ENCODE assay signal across 1 cellular context in genomic region chr16:15990902-15991301, GRCh38.
TF ChIP-seq lines count a peak whose summit lies in the region.

No MANE protein-coding gene starts in this region.

TF ChIP-seq in K562, 482 proteins besides CTCF, POLR2A, EP300 and RAD21 (continued from another document and continues in another):
- no peak for TF ChIP-seq WHSC1 (IDR thresholded peaks at IDR 0.05; ENCODE audit: low read length)
- no peak for TF ChIP-seq HOXB6 (CRISPR knock-in tag; IDR thresholded peaks at IDR 0.05; ENCODE audit: borderline replicate concordance)
- TF ChIP-seq ZNF184 (CRISPR knock-in tag; IDR thresholded peaks at IDR 0.05), result no peak
- TF ChIP-seq, protein P1, sequence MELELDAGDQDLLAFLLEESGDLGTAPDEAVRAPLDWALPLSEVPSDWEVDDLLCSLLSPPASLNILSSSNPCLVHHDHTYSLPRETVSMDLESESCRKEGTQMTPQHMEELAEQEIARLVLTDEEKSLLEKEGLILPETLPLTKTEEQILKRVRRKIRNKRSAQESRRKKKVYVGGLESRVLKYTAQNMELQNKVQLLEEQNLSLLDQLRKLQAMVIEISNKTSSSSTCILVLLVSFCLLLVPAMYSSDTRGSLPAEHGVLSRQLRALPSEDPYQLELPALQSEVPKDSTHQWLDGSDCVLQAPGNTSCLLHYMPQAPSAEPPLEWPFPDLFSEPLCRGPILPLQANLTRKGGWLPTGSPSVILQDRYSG (tag; conservative IDR thresholded peaks at IDR 0.05; ENCODE audit: low read depth), result 0 out of 2 replicates have a peak, but pooled peaks have one; percentile 57
- TF ChIP-seq ZZZ3 (IDR thresholded peaks at IDR 0.05), result no peak
- no peak for TF ChIP-seq GATAD2A (IDR thresholded peaks at IDR 0.05)
- peak; percentile 50; the same call in 1 of the 2 replicates for TF ChIP-seq JUND (IDR thresholded peaks at IDR 0.05; ENCODE audit: borderline replicate concordance, low read depth, low read length)
- peak; percentile 39; the same call in 1 of the 3 replicates for TF ChIP-seq JUND (tag; IDR thresholded peaks at IDR 0.05; ENCODE audit: borderline replicate concordance, low read depth, low read length)
- TF ChIP-seq FOXK1 (CRISPR knock-in tag; IDR thresholded peaks at IDR 0.05; ENCODE audit: borderline replicate concordance), result no peak
- no peak for TF ChIP-seq THRB (CRISPR knock-in tag; conservative IDR thresholded peaks at IDR 0.05)
- TF ChIP-seq CREBBP (IDR thresholded peaks at IDR 0.05; ENCODE audit: low read depth, low read length), result no peak
- peak; percentile 83 for TF ChIP-seq ARID1B (IDR thresholded peaks at IDR 0.05)
- TF ChIP-seq ZNF24 (IDR thresholded peaks at IDR 0.05), result no peak
- TF ChIP-seq ASH1L (IDR thresholded peaks at IDR 0.05; ENCODE audit: borderline replicate concordance, low read depth, partially characterized antibody), result no peak
- no peak for TF ChIP-seq ZC3H11A (IDR thresholded peaks at IDR 0.05; ENCODE audit: low read depth, low read length)
- no peak for TF ChIP-seq MAFF (IDR thresholded peaks at IDR 0.05; ENCODE audit: low read length)
- no peak for TF ChIP-seq LARP7 (IDR thresholded peaks at IDR 0.05)
- TF ChIP-seq PTRF (tag; IDR thresholded peaks at IDR 0.05), result no peak
- TF ChIP-seq TFE3 (CRISPR knock-in tag; IDR thresholded peaks at IDR 0.05), result no peak
- TF ChIP-seq XRCC3 (IDR thresholded peaks at IDR 0.05), result no peak
- no peak for TF ChIP-seq PHB (CRISPR knock-in tag; IDR thresholded peaks at IDR 0.05)
- no peak for TF ChIP-seq MTA2 (IDR thresholded peaks at IDR 0.05; ENCODE audit: low read depth)
- TF ChIP-seq ZNF830 (CRISPR knock-in tag; IDR thresholded peaks at IDR 0.05), result no peak
- no peak for TF ChIP-seq ZNF431 (CRISPR knock-in tag; IDR thresholded peaks at IDR 0.05)
- no peak for TF ChIP-seq HNRNPH1 (optimal IDR thresholded peaks at IDR 0.05; ENCODE audit: low read depth, low read length)
- no peak for TF ChIP-seq MIER1 (IDR thresholded peaks at IDR 0.05; ENCODE audit: low read depth)
- no peak for TF ChIP-seq ZFP36 (IDR thresholded peaks at IDR 0.05; ENCODE audit: low read depth, low read length, partially characterized antibody)
- TF ChIP-seq POLR3A (IDR thresholded peaks at IDR 0.05; ENCODE audit: borderline replicate concordance, extremely low read depth, insufficient read depth, insufficient read length), result no peak
- TF ChIP-seq, protein P2, sequence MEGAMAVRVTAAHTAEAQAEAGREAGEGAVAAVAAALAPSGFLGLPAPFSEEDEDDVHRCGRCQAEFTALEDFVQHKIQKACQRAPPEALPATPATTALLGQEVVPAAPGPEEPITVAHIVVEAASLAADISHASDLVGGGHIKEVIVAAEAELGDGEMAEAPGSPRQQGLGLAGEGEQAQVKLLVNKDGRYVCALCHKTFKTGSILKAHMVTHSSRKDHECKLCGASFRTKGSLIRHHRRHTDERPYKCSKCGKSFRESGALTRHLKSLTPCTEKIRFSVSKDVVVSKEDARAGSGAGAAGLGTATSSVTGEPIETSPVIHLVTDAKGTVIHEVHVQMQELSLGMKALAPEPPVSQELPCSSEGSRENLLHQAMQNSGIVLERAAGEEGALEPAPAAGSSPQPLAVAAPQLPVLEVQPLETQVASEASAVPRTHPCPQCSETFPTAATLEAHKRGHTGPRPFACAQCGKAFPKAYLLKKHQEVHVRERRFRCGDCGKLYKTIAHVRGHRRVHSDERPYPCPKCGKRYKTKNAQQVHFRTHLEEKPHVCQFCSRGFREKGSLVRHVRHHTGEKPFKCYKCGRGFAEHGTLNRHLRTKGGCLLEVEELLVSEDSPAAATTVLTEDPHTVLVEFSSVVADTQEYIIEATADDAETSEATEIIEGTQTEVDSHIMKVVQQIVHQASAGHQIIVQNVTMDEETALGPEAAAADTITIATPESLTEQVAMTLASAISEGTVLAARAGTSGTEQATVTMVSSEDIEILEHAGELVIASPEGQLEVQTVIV (CRISPR knock-in tag; IDR thresholded peaks at IDR 0.05; ENCODE audit: borderline replicate concordance), result no peak
- TF ChIP-seq KAT2B (IDR thresholded peaks at IDR 0.05; ENCODE audit: low read depth, low read length), result no peak
- no peak for TF ChIP-seq COPS2 (conservative IDR thresholded peaks at IDR 0.05)
- TF ChIP-seq ZNF445 (CRISPR knock-in tag; IDR thresholded peaks at IDR 0.05; ENCODE audit: low read depth), result no peak
- no peak for TF ChIP-seq HLTF (IDR thresholded peaks at IDR 0.05)
- TF ChIP-seq CREM (IDR thresholded peaks at IDR 0.05; ENCODE audit: low read depth), result peak; percentile 82
- no peak for TF ChIP-seq NUFIP1 (IDR thresholded peaks at IDR 0.05; ENCODE audit: partially characterized antibody)
- no peak for TF ChIP-seq TAF7 (tag; IDR thresholded peaks at IDR 0.05)
- TF ChIP-seq MXI1 (IDR thresholded peaks at IDR 0.05; ENCODE audit: low read depth, low read length), result no peak
- no peak for TF ChIP-seq NCOA2 (IDR thresholded peaks at IDR 0.05; ENCODE audit: partially characterized antibody in 2 of 2)
- TF ChIP-seq ZBTB9 (CRISPR knock-in tag; IDR thresholded peaks at IDR 0.05), result no peak
- TF ChIP-seq TSC22D4 (tag; IDR thresholded peaks at IDR 0.05), result no peak
- no peak for TF ChIP-seq ZNF57 (CRISPR knock-in tag; IDR thresholded peaks at IDR 0.05)
- no peak for TF ChIP-seq NR2F6 (CRISPR knock-in tag; IDR thresholded peaks at IDR 0.05)
- TF ChIP-seq, protein P3, sequence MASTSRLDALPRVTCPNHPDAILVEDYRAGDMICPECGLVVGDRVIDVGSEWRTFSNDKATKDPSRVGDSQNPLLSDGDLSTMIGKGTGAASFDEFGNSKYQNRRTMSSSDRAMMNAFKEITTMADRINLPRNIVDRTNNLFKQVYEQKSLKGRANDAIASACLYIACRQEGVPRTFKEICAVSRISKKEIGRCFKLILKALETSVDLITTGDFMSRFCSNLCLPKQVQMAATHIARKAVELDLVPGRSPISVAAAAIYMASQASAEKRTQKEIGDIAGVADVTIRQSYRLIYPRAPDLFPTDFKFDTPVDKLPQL (IDR thresholded peaks at IDR 0.05; ENCODE audit: extremely low read depth, insufficient read length), result no peak
- TF ChIP-seq, protein P4, sequence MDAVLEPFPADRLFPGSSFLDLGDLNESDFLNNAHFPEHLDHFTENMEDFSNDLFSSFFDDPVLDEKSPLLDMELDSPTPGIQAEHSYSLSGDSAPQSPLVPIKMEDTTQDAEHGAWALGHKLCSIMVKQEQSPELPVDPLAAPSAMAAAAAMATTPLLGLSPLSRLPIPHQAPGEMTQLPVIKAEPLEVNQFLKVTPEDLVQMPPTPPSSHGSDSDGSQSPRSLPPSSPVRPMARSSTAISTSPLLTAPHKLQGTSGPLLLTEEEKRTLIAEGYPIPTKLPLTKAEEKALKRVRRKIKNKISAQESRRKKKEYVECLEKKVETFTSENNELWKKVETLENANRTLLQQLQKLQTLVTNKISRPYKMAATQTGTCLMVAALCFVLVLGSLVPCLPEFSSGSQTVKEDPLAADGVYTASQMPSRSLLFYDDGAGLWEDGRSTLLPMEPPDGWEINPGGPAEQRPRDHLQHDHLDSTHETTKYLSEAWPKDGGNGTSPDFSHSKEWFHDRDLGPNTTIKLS (IDR thresholded peaks at IDR 0.05; ENCODE audit: borderline replicate concordance, low read depth), result no peak
- TF ChIP-seq KDM4B (IDR thresholded peaks at IDR 0.05; ENCODE audit: borderline replicate concordance in 2 of 2, low read depth in 1 of 2), result no peak
- TF ChIP-seq UBTF (IDR thresholded peaks at IDR 0.05; ENCODE audit: borderline replicate concordance in 1 of 2, low read depth in 2 of 2, low read length in 2 of 2), result no peak
- TF ChIP-seq RNF219 (CRISPR knock-in tag; IDR thresholded peaks at IDR 0.05), result no peak
- TF ChIP-seq CCAR2 (IDR thresholded peaks at IDR 0.05; ENCODE audit: low read depth, low read length), result no peak
- TF ChIP-seq, protein P5, sequence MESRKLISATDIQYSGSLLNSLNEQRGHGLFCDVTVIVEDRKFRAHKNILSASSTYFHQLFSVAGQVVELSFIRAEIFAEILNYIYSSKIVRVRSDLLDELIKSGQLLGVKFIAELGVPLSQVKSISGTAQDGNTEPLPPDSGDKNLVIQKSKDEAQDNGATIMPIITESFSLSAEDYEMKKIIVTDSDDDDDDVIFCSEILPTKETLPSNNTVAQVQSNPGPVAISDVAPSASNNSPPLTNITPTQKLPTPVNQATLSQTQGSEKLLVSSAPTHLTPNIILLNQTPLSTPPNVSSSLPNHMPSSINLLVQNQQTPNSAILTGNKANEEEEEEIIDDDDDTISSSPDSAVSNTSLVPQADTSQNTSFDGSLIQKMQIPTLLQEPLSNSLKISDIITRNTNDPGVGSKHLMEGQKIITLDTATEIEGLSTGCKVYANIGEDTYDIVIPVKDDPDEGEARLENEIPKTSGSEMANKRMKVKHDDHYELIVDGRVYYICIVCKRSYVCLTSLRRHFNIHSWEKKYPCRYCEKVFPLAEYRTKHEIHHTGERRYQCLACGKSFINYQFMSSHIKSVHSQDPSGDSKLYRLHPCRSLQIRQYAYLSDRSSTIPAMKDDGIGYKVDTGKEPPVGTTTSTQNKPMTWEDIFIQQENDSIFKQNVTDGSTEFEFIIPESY (CRISPR knock-in tag; IDR thresholded peaks at IDR 0.05), result peak; percentile 52; the same call in 1 of the 2 replicates
- no peak for TF ChIP-seq ZNF408 (CRISPR knock-in tag; IDR thresholded peaks at IDR 0.05; ENCODE audit: low read depth)
- TF ChIP-seq MBD1 (CRISPR knock-in tag; IDR thresholded peaks at IDR 0.05), result no peak
- TF ChIP-seq BRD4 (IDR thresholded peaks at IDR 0.05), result no peak
- TF ChIP-seq CEBPB (tag; IDR thresholded peaks at IDR 0.05), result no peak
